ENCODE assay signal across 21 cellular contexts in genomic region chr11:61486779-61487178, GRCh38. TPM values are rescaled to one million over a fixed set of nuclear protein-coding genes. Genes with fewer than 3 reads are reported as not detected.
DNase-seq lines count a peak whose midpoint lies in the region; ATAC-seq and TF ChIP-seq lines count a peak whose summit lies in the region.
"Had no signal": no experiment of that assay in that cellular context is flagged by ENCODE, and none has a peak within 500 bp of the region (broad histone marks: within the 10 kb centered on the region; RNA-seq: fewer than 3 reads in every experiment).

No MANE protein-coding gene starts in this region.

- no peak overlapping the region for H2BK5ac ChIP-seq in mesendoderm (ENCODE audit: low read length)

- H2AK5ac ChIP-seq in mesendoderm (ENCODE audit: low read length) = no peak overlapping the region

- no peaks in the 10 kb centered on the region for H3K79me2 ChIP-seq in mesendoderm (ENCODE audit: control insufficient read depth, insufficient read depth, low read length)

- TF ChIP-seq POLR2A in breast epithelium (IDR thresholded peaks at IDR 0.05) = no peak

- H3K4me1 ChIP-seq in breast epithelium (peaks cover 6 to 16% of the 10 kb centered on the region in 2 donors), mesendoderm (ENCODE audit: control insufficient read depth, low read depth, low read length) (peaks cover 2% of the 10 kb centered on the region)

- POLR2A ChIA-PET in MCF 10A (lab: Yijun Ruan, JAX) = no interaction called here

- no peaks in the 10 kb centered on the region for H3K9me3 ChIP-seq in breast epithelium
- H3K9me3 ChIP-seq: BLaER1 treated with 17β-estradiol and CSF1 and Interleukin-3, amounts not matched to agents 10 nM and 100 nM; Peyer's patch had no signal

- no peak overlapping the region for H2BK15ac ChIP-seq in mesendoderm (replicated peaks; ENCODE audit: low read depth)

- TF ChIP-seq CTCF in MCF 10A (IDR thresholded peaks at IDR 0.05; ENCODE audit: unreplicated experiment) = no peak
- TF ChIP-seq CTCF in breast epithelium (IDR thresholded peaks at IDR 0.05) = no peak
- no peak for TF ChIP-seq CTCF in osteocyte (IDR thresholded peaks at IDR 0.05)

- H3K36me3 ChIP-seq in breast epithelium (no peaks in the 10 kb centered on the region), mesendoderm (ENCODE audit: control insufficient read depth, insufficient read depth, low read length) (no peaks in the 10 kb centered on the region)
- H3K36me3 ChIP-seq: BLaER1 treated with 17β-estradiol and CSF1 and Interleukin-3, amounts not matched to agents 10 nM and 100 nM; Peyer's patch had no signal

- no peak overlapping the region for H3K18ac ChIP-seq in mesendoderm (ENCODE audit: low read length)

- no peak overlapping the region for H3K56ac ChIP-seq in mesendoderm (ENCODE audit: low read length)

- H3K27me3 ChIP-seq in breast epithelium (no peaks in the 10 kb centered on the region), mesendoderm (ENCODE audit: insufficient read depth, low read length, poor library complexity) (no peaks in the 10 kb centered on the region)
- H3K27me3 ChIP-seq: BLaER1 treated with 17β-estradiol and CSF1 and Interleukin-3, amounts not matched to agents 10 nM and 100 nM; Peyer's patch had no signal

- H3K27ac ChIP-seq in breast epithelium (peak overlapping the region in 1 of 2 donors; percentile 19), mesendoderm (ENCODE audit: low read depth, low read length) (no peak overlapping the region)
- H3K27ac ChIP-seq: BLaER1 treated with 17β-estradiol and CSF1 and Interleukin-3, amounts not matched to agents 10 nM and 100 nM; Peyer's patch had no signal

- no CpG with 5 or more reads among the region's 5 CpGs for WGBS in mesendoderm (ENCODE audit: extremely low coverage, insufficient coverage, low lambda C conversion rate)

- H3K27me3 Mint-ChIP-seq in MCF 10A (ENCODE audit: insufficient read depth, unreplicated experiment) (peaks cover 11% of the 10 kb centered on the region), osteocyte (ENCODE audit: unreplicated experiment) (peaks cover 6% of the 10 kb centered on the region)

- H3K4me3 ChIP-seq in breast epithelium = no peak overlapping the region
- no peak overlapping the region for H3K4me3 ChIP-seq in mesendoderm (ENCODE audit: low read length)
- H3K4me3 ChIP-seq: BLaER1 treated with 17β-estradiol and CSF1 and Interleukin-3, amounts not matched to agents 10 nM and 100 nM; Peyer's patch had no signal

- H3K23ac ChIP-seq in mesendoderm (ENCODE audit: low read length) = no peak overlapping the region

- H3K4ac ChIP-seq in mesendoderm (ENCODE audit: low read depth, low read length) = no peak overlapping the region

- H3K4me2 ChIP-seq in mesendoderm (ENCODE audit: low read length) = no peak overlapping the region

- H3K79me1 ChIP-seq in mesendoderm (ENCODE audit: low read length) = no peaks in the 10 kb centered on the region

- no peak overlapping the region for H4K8ac ChIP-seq in mesendoderm (ENCODE audit: low read depth, low read length)

- no peak overlapping the region for H3K9ac ChIP-seq in mesendoderm (ENCODE audit: low read length)
- H3K9ac ChIP-seq: BLaER1 treated with 17β-estradiol and CSF1 and Interleukin-3, amounts not matched to agents 10 nM and 100 nM had no signal

- H3K9me3 Mint-ChIP-seq in MCF 10A (ENCODE audit: unreplicated experiment) = no peaks in the 10 kb centered on the region
- no peaks in the 10 kb centered on the region for H3K9me3 Mint-ChIP-seq in osteocyte (ENCODE audit: unreplicated experiment)
- H3K9me3 Mint-ChIP-seq: CD8-positive, alpha-beta memory T cell; H9 had no signal

- no peak overlapping the region for H2BK120ac ChIP-seq in mesendoderm (ENCODE audit: low read depth, low read length)

- H3K4me3 Mint-ChIP-seq in MCF 10A (ENCODE audit: unreplicated experiment) (no peak overlapping the region), osteocyte (ENCODE audit: unreplicated experiment) (no peak overlapping the region)
- H3K4me3 Mint-ChIP-seq: CD8-positive, alpha-beta memory T cell; H9; T-helper 17 cell had no signal

- H3K4me1 Mint-ChIP-seq in MCF 10A (ENCODE audit: insufficient read depth, unreplicated experiment) (peaks cover 7% of the 10 kb centered on the region), osteocyte (ENCODE audit: unreplicated experiment) (peaks cover 22% of the 10 kb centered on the region)
- H3K4me1 Mint-ChIP-seq: CD8-positive, alpha-beta memory T cell had no signal

- intact Hi-C loops in MCF 10A (cut with micrococcal nuclease) = loop anchor here (10.0 kb wide), 1 partner anchor 248 kb away; no protein-coding TSS in a partner anchor
- intact Hi-C loops in breast epithelium (cut with DNase I; ENCODE audit: low total_unique reads) = no loop called here

- no peak for ATAC-seq in HG02610 (IDR thresholded peaks at IDR 0.05; ENCODE audit: unreplicated experiment)
- ATAC-seq: T-helper 17 cell had no signal

- H3K36me3 Mint-ChIP-seq in MCF 10A (ENCODE audit: insufficient read depth, unreplicated experiment) (peaks cover 6% of the 10 kb centered on the region), osteocyte (ENCODE audit: unreplicated experiment) (peaks cover 2% of the 10 kb centered on the region)

- no peak overlapping the region for H3K27ac Mint-ChIP-seq in MCF 10A (ENCODE audit: low read depth, unreplicated experiment)
- H3K27ac Mint-ChIP-seq in osteocyte (ENCODE audit: unreplicated experiment) = no peak overlapping the region
- H3K27ac Mint-ChIP-seq: H9, T-helper 17 cell had no signal

- no peak overlapping the region for H4K5ac ChIP-seq in mesendoderm (ENCODE audit: low read length)

- no TSS peak for BruUV-seq in MCF 10A (replicated peaks; lab: Mats Ljungman, UMichigan)

- DNase-seq in MCF 10A (ENCODE audit: unreplicated experiment) (peak; percentile 29), breast epithelium (ENCODE audit: low spot score in 2 of 2) (no peak), RPMI8226 (peak; percentile 51), glomerular visceral epithelial cell (ENCODE audit: extremely low spot score) (peak; percentile 32), osteocyte (ENCODE audit: extremely low spot score, unreplicated experiment) (no peak), HCEC 1CT (no peak), mesendoderm (no peak)
- DNase-seq: CD8-positive, alpha-beta memory T cell; GF-D8; H9; KG1; NCI-H1048; NCI-H146; NCI-H2081; NCI-H748 treated with DMSO at 0.1 percent for 48 hours; Peyer's patch; SIG-M5; T-helper 17 cell had no signal

- CTCF ChIA-PET in MCF 10A (lab: Yijun Ruan, JAX) = interaction anchor here (0.8 to 4.6 kb wide), 4 partner anchors 9 to 202 kb away, joined by 3 to 36 read pairs (median 9); no protein-coding TSS in a partner anchor

RNA-seq across cellular contexts. Expression of gene LRRC10B, which starts 21.8 kb away (rescaled TPM):
- total RNA-seq in MCF 10A (2022) (not detected in 2 replicates), breast epithelium (1 to 10 TPM in 2 of 3 donors, not detected in 1; 1.5 to 3.3 TPM), osteocyte (not detected in 2 replicates)
- polyA plus RNA-seq in mesendoderm (2013, experiment 1 of 2) = 0.20 TPM
- 0.29 TPM for polyA plus RNA-seq in mesendoderm (2013, experiment 2 of 2)
- total RNA-seq: CD8-positive, alpha-beta memory T cell; NCI-H460; T-helper 17 cell had no signal
- polyA plus RNA-seq: CD8-positive, alpha-beta memory T cell had no signal

RNA-seq across cellular contexts. Expression of gene SDHAF2, which starts 56.9 kb away (rescaled TPM):
- total RNA-seq in MCF 10A (2022) (30.1 and 34.6 TPM in 2 replicates), breast epithelium (10 to 100 TPM; 46.7 to 94.0 (median 58.7) TPM), osteocyte (35.7 and 40.5 TPM in 2 replicates)
- 22.2 TPM for polyA plus RNA-seq in mesendoderm (2013, experiment 1 of 2)
- 25.3 TPM for polyA plus RNA-seq in mesendoderm (2013, experiment 2 of 2)

RNA-seq across cellular contexts. Expression of gene CPSF7, which starts 57.0 kb away (rescaled TPM):
- 99.9 and 111 TPM in 2 replicates for total RNA-seq in MCF 10A (2022)
- total RNA-seq in breast epithelium = 10 to 100 TPM; 40.6 to 62.5 (median 46.2) TPM
- total RNA-seq in osteocyte = 80.0 and 82.7 TPM in 2 replicates
- 123 TPM for polyA plus RNA-seq in mesendoderm (2013, experiment 1 of 2)
- 125 TPM for polyA plus RNA-seq in mesendoderm (2013, experiment 2 of 2)

Comparison
In these comparisons a context has a peak if more than half of its experiments do, and no peak if none do; other contexts are left out.
1. DNase-seq: peak in MCF 10A (single experiment), RPMI8226 (single experiment) and glomerular visceral epithelial cell (single experiment); none in breast epithelium (0 of 2), osteocyte (single experiment), HCEC 1CT (single experiment) and mesendoderm (single experiment).